Comparison of ENCODE assay signal across 20 cellular contexts in the genomic region with DNA sequence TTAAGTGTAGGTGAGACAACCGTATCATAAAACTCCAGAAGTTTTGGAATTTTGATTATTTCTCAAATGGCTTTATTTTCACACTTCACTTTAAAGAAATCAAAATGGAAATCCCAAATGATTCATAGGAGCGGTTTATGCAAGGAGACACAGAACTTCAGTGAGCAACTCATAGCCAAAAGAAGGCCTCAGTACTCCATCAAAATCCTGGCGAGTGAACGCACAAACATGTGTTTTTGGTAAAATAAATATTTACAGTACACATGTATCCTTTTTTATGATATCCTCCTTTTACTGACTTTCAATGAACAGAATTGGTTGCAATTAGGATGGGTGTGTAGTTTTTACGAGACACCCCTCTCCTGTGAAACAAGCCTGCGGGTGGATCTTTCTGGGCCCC.
DNase-seq lines count a peak whose midpoint lies in the region; ATAC-seq and TF ChIP-seq lines count a peak whose summit lies in the region.
"Had no signal": no experiment of that assay in that cellular context is flagged by ENCODE, and none has a peak within 500 bp of the region (broad histone marks: within the 10 kb centered on the region; RNA-seq: fewer than 3 reads in every experiment).

No MANE protein-coding gene starts in this region.

- H2BK12ac ChIP-seq in neuronal stem cell (ENCODE audit: low read length) = no peak overlapping the region

- no peak overlapping the region for H3K23ac ChIP-seq in neuronal stem cell (ENCODE audit: low read depth, low read length, poor library complexity)

- H3K27me3 ChIP-seq in neuronal stem cell (ENCODE audit: control insufficient read depth in 3 of 3, insufficient read depth in 3 of 3, low read depth in 1 of 3, low read length in 3 of 3) (no peaks in the 10 kb centered on the region), HAP-1 (ENCODE audit: low read depth) (peaks cover 5% of the 10 kb centered on the region; the same call in 1 of the 2 replicates), SJCRH30 (no peaks in the 10 kb centered on the region)
- H3K27me3 ChIP-seq: BE2C had no signal

- WGBS in neuronal stem cell (ENCODE audit: extremely low coverage in 2 of 2, insufficient read length in 2 of 2, insufficient replicate concordance in 1 of 2), 2 donors = no CpG with 5 or more reads among the region's 6 CpGs

- ATAC-seq in GM19395 (IDR thresholded peaks at IDR 0.05; ENCODE audit: unreplicated experiment) = no peak
- ATAC-seq: HepG2 had no signal

- H2BK15ac ChIP-seq in neuronal stem cell (ENCODE audit: low read length) = no peak overlapping the region

- H3K18ac ChIP-seq in neuronal stem cell (ENCODE audit: low read length) = no peak overlapping the region

- peaks cover 0 to 3% of the 10 kb centered on the region in 2 donors for H3K4me1 ChIP-seq in neuronal stem cell (ENCODE audit: control insufficient read depth in 2 of 2, insufficient read depth in 1 of 2, low read depth in 1 of 2, low read length in 2 of 2)
- H3K4me1 ChIP-seq in HAP-1 = peaks cover 13% of the 10 kb centered on the region
- H3K4me1 ChIP-seq in SJCRH30 = no peaks in the 10 kb centered on the region
- H3K4me1 ChIP-seq: BE2C had no signal

- H3K36me3 Mint-ChIP-seq in glutamatergic neuron (ENCODE audit: unreplicated experiment) = peaks cover 4% of the 10 kb centered on the region
- H3K36me3 Mint-ChIP-seq: IgD-negative memory B cell had no signal

- H3K79me1 ChIP-seq in neuronal stem cell (ENCODE audit: low read depth, low read length) = no peaks in the 10 kb centered on the region

- TF ChIP-seq CTCF in AG10803 (conservative IDR thresholded peaks at IDR 0.05; ENCODE audit: low read length) (no peak), VCaP (conservative IDR thresholded peaks at IDR 0.05) (no peak), glutamatergic neuron (IDR thresholded peaks at IDR 0.05; ENCODE audit: partially characterized antibody, unreplicated experiment) (no peak)

- no peak overlapping the region for H3K4me3 Mint-ChIP-seq in glutamatergic neuron (ENCODE audit: unreplicated experiment)
- H3K4me3 Mint-ChIP-seq: CD4-positive, alpha-beta T cell; IgD-negative memory B cell had no signal

- no peak overlapping the region for H4K91ac ChIP-seq in neuronal stem cell (ENCODE audit: low read depth, low read length, poor library complexity)

- H3K4me2 ChIP-seq in neuronal stem cell (ENCODE audit: insufficient read depth, low read length, poor library complexity, severe bottlenecking) = no peak overlapping the region

- H3K9me3 ChIP-seq in neuronal stem cell (replicated peaks in 1 of 2; ENCODE audit: control insufficient read depth in 2 of 2, insufficient read depth in 1 of 2, low read depth in 1 of 2, low read length in 2 of 2) = peaks cover 0 to 2% of the 10 kb centered on the region in 2 donors
- no peaks in the 10 kb centered on the region for H3K9me3 ChIP-seq in HAP-1
- H3K9me3 ChIP-seq in SJCRH30 (replicated peaks) = no peaks in the 10 kb centered on the region
- H3K9me3 ChIP-seq: BE2C, Caco-2 had no signal

- no peak overlapping the region for H2BK120ac ChIP-seq in neuronal stem cell (ENCODE audit: low read depth, low read length)

- peak overlapping the region; percentile 25 for H3K27ac Mint-ChIP-seq in glutamatergic neuron (ENCODE audit: unreplicated experiment)
- H3K27ac Mint-ChIP-seq: CD4-positive, alpha-beta T cell; IgD-negative memory B cell had no signal

- in situ Hi-C loops in HAP-1 (cut with MboI; ENCODE audit: low sequenced_read_pairs) = no loop called here

- H3K9ac ChIP-seq in neuronal stem cell (ENCODE audit: low read depth, low read length, poor library complexity) = no peak overlapping the region

- no peak overlapping the region for H2BK5ac ChIP-seq in neuronal stem cell (ENCODE audit: low read length)

- H4K8ac ChIP-seq in neuronal stem cell (ENCODE audit: low read depth, low read length) = no peak overlapping the region

- peak overlapping the region; percentile 13 for H2AFZ ChIP-seq in neuronal stem cell (ENCODE audit: low read length)

- peaks cover 15% of the 10 kb centered on the region for H3K4me1 Mint-ChIP-seq in glutamatergic neuron (ENCODE audit: low read depth, unreplicated experiment)

- H3K36me3 ChIP-seq in neuronal stem cell (replicated peaks in 1 of 2; ENCODE audit: control insufficient read depth in 2 of 2, insufficient read depth in 2 of 2, low read length in 2 of 2) (no peaks in the 10 kb centered on the region), HAP-1 (replicated peaks) (no peaks in the 10 kb centered on the region), SJCRH30 (no peaks in the 10 kb centered on the region)
- H3K36me3 ChIP-seq: BE2C had no signal

- no peaks in the 10 kb centered on the region for H3K27me3 Mint-ChIP-seq in glutamatergic neuron (ENCODE audit: unreplicated experiment)
- H3K27me3 Mint-ChIP-seq: CD4-positive, alpha-beta T cell had no signal

- peaks cover 3% of the 10 kb centered on the region for H3K9me3 Mint-ChIP-seq in glutamatergic neuron (ENCODE audit: unreplicated experiment)
- H3K9me3 Mint-ChIP-seq: CD4-positive, alpha-beta T cell; IgD-negative memory B cell had no signal

- H2AK5ac ChIP-seq in neuronal stem cell (ENCODE audit: low read depth, low read length) = no peak overlapping the region

- H3K27ac ChIP-seq in VCaP (peak overlapping the region; percentile 16; the same call in 1 of the 2 replicates), neuronal stem cell (replicated peaks; ENCODE audit: low read length) (no peak overlapping the region), SJCRH30 (no peak overlapping the region)

- peak; percentile 39 for DNase-seq in AG10803 (ENCODE audit: low read depth)
- DNase-seq in glutamatergic neuron = no peak
- no peak for DNase-seq in neuronal stem cell (ENCODE audit: low spot score)
- DNase-seq in HAP-1 (ENCODE audit: low spot score in 2 of 2) = no peak
- no peak for DNase-seq in SJCRH30
- DNase-seq in NCI-H1417 (lab: John Stamatoyannopoulos, UW) = no peak
- DNase-seq: 8988T; BE2C; C1 segment of cervical spinal cord; Caco-2; CD4-positive, alpha-beta T cell; DMS153; DMS79; GDM1; GOT3; H7 had no signal

- H3K4me3 ChIP-seq in AG10803 (ENCODE audit: low read length) = no peak overlapping the region
- H3K4me3 ChIP-seq in neuronal stem cell (ENCODE audit: low read length in 2 of 2) = no peak overlapping the region
- H3K4me3 ChIP-seq in HAP-1 = no peak overlapping the region
- H3K4me3 ChIP-seq in SJCRH30 = no peak overlapping the region

- no peak overlapping the region for H3K14ac ChIP-seq in neuronal stem cell (ENCODE audit: low read length)

- no peak overlapping the region for H3K4ac ChIP-seq in neuronal stem cell (ENCODE audit: low read length)
